ENCODE assay signal across 9 cellular contexts in genomic region chr3:128053614-128054013, GRCh38. TPM values are rescaled to one million over a fixed set of nuclear protein-coding genes. Genes with fewer than 3 reads are reported as not detected.
DNase-seq lines count a peak whose midpoint lies in the region; TF ChIP-seq lines count a peak whose summit lies in the region.
"Had no signal": no experiment of that assay in that cellular context is flagged by ENCODE, and none has a peak within 500 bp of the region (broad histone marks: within the 10 kb centered on the region; RNA-seq: fewer than 3 reads in every experiment).

No MANE protein-coding gene starts in this region.

- no peaks in the 10 kb centered on the region for H3K9me3 ChIP-seq in DOHH2 (ENCODE audit: control insufficient read depth, insufficient read depth, low read length)
- no peaks in the 10 kb centered on the region for H3K9me3 ChIP-seq in Peyer's patch

- H3K4me3 Mint-ChIP-seq in progenitor cell of endocrine pancreas (ENCODE audit: low read depth): peak overlapping the region; percentile 88

- DNase-seq in Peyer's patch (no peak), epithelial cell of proximal tubule (ENCODE audit: low read depth) (no peak), progenitor cell of endocrine pancreas (ENCODE audit: low spot score, unreplicated experiment) (no peak), NK-92 (lab: John Stamatoyannopoulos, UW; ENCODE audit: unreplicated experiment) (no peak), lower leg skin (ENCODE audit: low spot score in 2 of 2) (no peak), globus pallidus (ENCODE audit: low spot score) (no peak), NCI-H1092 treated with DMSO at 0.1 percent for 48 hours (lab: John Stamatoyannopoulos, UW) (no peak)
- DNase-seq: NCI-H2107 had no signal

- TF ChIP-seq POLR2A in Peyer's patch (IDR thresholded peaks at IDR 0.05) (peak in 1 of 2 donors; percentile 6), lower leg skin (IDR thresholded peaks at IDR 0.05) (no peak)

- H3K9me2 ChIP-seq in DOHH2 (replicated peaks; ENCODE audit: control insufficient read depth, low read length): no peaks in the 10 kb centered on the region

- intact Hi-C loops in lower leg skin (cut with DNase I; ENCODE audit: low total_unique reads): no loop called here

- 62 to 63% methylated on average over 6 of the region's 6 CpGs for WGBS in lower leg skin, 2 donors

- H3K4me3 ChIP-seq in DOHH2 (ENCODE audit: low read length) (peak overlapping the region; percentile 94), Peyer's patch (peak overlapping the region in 3 of 4 donors; percentile 86 to 98 (median 96)), epithelial cell of proximal tubule (ENCODE audit: low read depth, low read length) (peak overlapping the region; percentile 67), lower leg skin (ENCODE audit: low read depth, poor library complexity, severe bottlenecking) (no peak overlapping the region)

- H3K27me3 ChIP-seq in DOHH2 (ENCODE audit: control insufficient read depth, low read length): no peaks in the 10 kb centered on the region
- no peaks in the 10 kb centered on the region for H3K27me3 ChIP-seq in Peyer's patch

- peaks cover 5% of the 10 kb centered on the region for H3F3A ChIP-seq in DOHH2 (ENCODE audit: control insufficient read depth, insufficient read depth)

- H3K4me1 Mint-ChIP-seq in progenitor cell of endocrine pancreas (ENCODE audit: low read depth): peaks cover 29% of the 10 kb centered on the region

- peaks cover 9% of the 10 kb centered on the region for H3K36me3 Mint-ChIP-seq in progenitor cell of endocrine pancreas (ENCODE audit: insufficient read depth)

- peak overlapping the region; percentile 74 for H3K4me2 ChIP-seq in DOHH2 (ENCODE audit: low read length)

- H3K36me3 ChIP-seq in DOHH2 (ENCODE audit: control insufficient read depth, low read length) (peaks cover 57% of the 10 kb centered on the region), Peyer's patch (peaks cover 0 to 34% (median 0%) of the 10 kb centered on the region in 3 donors)

- H3K27ac ChIP-seq in DOHH2 (ENCODE audit: low read depth, low read length) (no peak overlapping the region), Peyer's patch (peak overlapping the region in 1 of 4 donors; percentile 93)

- peaks cover 59% of the 10 kb centered on the region for H3K79me2 ChIP-seq in DOHH2 (ENCODE audit: control insufficient read depth, low read length)

- no peaks in the 10 kb centered on the region for H3K9me3 Mint-ChIP-seq in progenitor cell of endocrine pancreas (ENCODE audit: low read depth)

- H3K27me3 Mint-ChIP-seq in progenitor cell of endocrine pancreas: no peaks in the 10 kb centered on the region

- peaks cover 8% of the 10 kb centered on the region; the same call in 1 of the 2 replicates for H4K20me1 ChIP-seq in DOHH2 (ENCODE audit: control insufficient read depth, insufficient read depth, low read depth, low read length)

- TF ChIP-seq CTCF in DOHH2 (IDR thresholded peaks at IDR 0.05; ENCODE audit: low read depth, low read length, poor library complexity, severe bottlenecking): no peak
- TF ChIP-seq CTCF in Peyer's patch (IDR thresholded peaks at IDR 0.05): no peak
- TF ChIP-seq CTCF in epithelial cell of proximal tubule (conservative IDR thresholded peaks at IDR 0.05; ENCODE audit: low read depth, low read length): no peak
- no peak for TF ChIP-seq CTCF in progenitor cell of endocrine pancreas (IDR thresholded peaks at IDR 0.05; ENCODE audit: unreplicated experiment)
- no peak for TF ChIP-seq CTCF in lower leg skin (IDR thresholded peaks at IDR 0.05)

- H3K4me1 ChIP-seq in DOHH2 (ENCODE audit: control insufficient read depth, low read length) (peaks cover 36% of the 10 kb centered on the region), Peyer's patch (peaks cover 0 to 34% (median 5%) of the 10 kb centered on the region in 4 donors)

- H3K27ac Mint-ChIP-seq in progenitor cell of endocrine pancreas: no peak overlapping the region

RNA-seq across cellular contexts. Expression of gene SEC61A1, which starts 1.4 kb away (rescaled TPM):
- total RNA-seq in Peyer's patch: 100 to 1,000 TPM in 3 of 4 donors, 10 to 100 TPM in 1; 75.1 to 139 (median 124) TPM
- 150 and 242 TPM in 2 replicates for total RNA-seq in epithelial cell of proximal tubule
- 171 and 176 TPM in 2 replicates for total RNA-seq in progenitor cell of endocrine pancreas
- total RNA-seq in lower leg skin: 100 to 1,000 TPM in 2 of 4 donors, 10 to 100 TPM in 2; 53.3 to 120 (median 88.9) TPM
